ENCODE assay signal across 31 cellular contexts in the genomic region with DNA sequence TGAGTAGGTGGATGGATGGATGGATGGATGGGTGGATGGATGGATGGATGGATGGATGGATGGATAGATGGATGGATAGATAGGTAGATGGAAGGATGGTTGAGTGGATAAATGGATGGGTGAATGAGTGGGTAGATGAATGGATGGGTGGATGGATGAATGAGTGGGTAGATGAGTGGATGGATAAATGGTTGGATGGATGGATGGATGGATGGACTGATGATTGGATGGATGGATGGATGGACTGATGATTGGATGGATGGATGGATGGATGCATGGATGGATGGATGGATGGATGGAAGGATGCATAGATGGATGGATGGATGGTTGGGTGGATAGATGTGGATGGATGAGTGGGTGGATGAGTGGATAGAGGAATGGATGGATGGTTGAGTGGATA. TPM values are rescaled to one million over a fixed set of nuclear protein-coding genes. Genes with fewer than 3 reads are reported as not detected.
"Had no signal": no experiment of that assay in that cellular context is flagged by ENCODE, and none has a peak within 500 bp of the region (broad histone marks: within the 10 kb centered on the region; RNA-seq: fewer than 3 reads in every experiment).

No MANE protein-coding gene starts in this region.

- ATAC-seq: mucosa of descending colon; naive thymus-derived CD4-positive, alpha-beta T cell; natural killer cell treated with Interleukin-12 subunit alpha and Interleukin-12 subunit beta and Interleukin-15 and Interleukin-18, amount 100 ng/mL, for 72 hours; right lobe of liver; stimulated activated memory B cell treated with anti-CD40 and anti-IgM and Interleukin-4, amounts not matched to agents 10 μg/mL and 1 μg/mL and 100 μg/mL, for 72 hours; stimulated activated naive CD8-positive, alpha-beta T cell treated with anti-CD3 and anti-CD28 coated beads, Interleukin-15, amount 100 ng/mL, for 72 hours had no signal

- H3K36me3 ChIP-seq: left ventricle myocardium inferior, ovary, right atrium auricular region, right lobe of liver, tibial nerve, upper lobe of left lung, vagina had no signal

- H3K27ac ChIP-seq: left ventricle myocardium inferior, ovary, right atrium auricular region, right lobe of liver, upper lobe of left lung, vagina had no signal

- H3K9me3 ChIP-seq: ovary, right lobe of liver had no signal

- DNase-seq: islet precursor cell; left ventricle myocardium inferior; midbrain; mucosa of descending colon; naive thymus-derived CD4-positive, alpha-beta T cell; ovary; right lobe of liver; stimulated activated CD4-positive, alpha-beta T cell treated with anti-CD3 and anti-CD28 coated beads, Interleukin-1b, Interleukin-23, amount 100 ng/mL, for 48 hours; stimulated activated CD4-positive, alpha-beta T cell treated with anti-CD3 and anti-CD28 coated beads, Interleukin-2, amount 100 ng/mL, for 48 hours; stimulated activated CD4-positive, alpha-beta T cell treated with anti-CD3 and anti-CD28 coated beads, Interleukin-4, amount 100 ng/mL, for 4 hours; stimulated activated CD8-positive, alpha-beta memory T cell treated with anti-CD3 and anti-CD28 coated beads, Interleukin-4, amount 100 ng/mL, for 48 hours; stimulated activated naive CD4-positive, alpha-beta T cell treated with Interleukin-2 at 50 U/mL for 16 hours; stimulated activated naive CD8-positive, alpha-beta T cell treated with anti-CD3 and anti-CD28 coated beads, Interleukin-15, amount 100 ng/mL, for 72 hours; substantia nigra; upper lobe of left lung had no signal

- H3K4me3 ChIP-seq: left ventricle myocardium inferior, lung, mucosa of descending colon, ovary, right atrium auricular region, right lobe of liver, smooth muscle cell, tibial nerve, upper lobe of left lung, vagina had no signal

- H3K27me3 ChIP-seq: ovary, right atrium auricular region, right lobe of liver, tibial nerve, upper lobe of left lung, vagina had no signal

RNA-seq across cellular contexts. Expression of gene SYT8, which starts 13.2 kb away (rescaled TPM):
- total RNA-seq: left ventricle myocardium inferior; mesenteric fat pad; naive thymus-derived CD4-positive, alpha-beta T cell; natural killer cell treated with Interleukin-12 subunit alpha and Interleukin-12 subunit beta and Interleukin-15 and Interleukin-18, amount 100 ng/mL, for 72 hours; omental fat pad; pulmonary artery endothelial cell; right atrium auricular region; skeletal muscle tissue; temporal lobe had no signal
- polyA plus RNA-seq: naive thymus-derived CD4-positive, alpha-beta T cell; neural cell; ovary had no signal

RNA-seq across cellular contexts. Expression of gene TNNI2, which starts 17.2 kb away (rescaled TPM):
- total RNA-seq: kidney epithelial cell, left ventricle myocardium inferior, pulmonary artery endothelial cell, renal cortical epithelial cell, right atrium auricular region, temporal lobe, tibial nerve, vagina had no signal
- polyA plus RNA-seq: neural cell had no signal

RNA-seq across cellular contexts. Expression of gene LSP1, which starts 31.3 kb away (rescaled TPM):
- total RNA-seq: kidney epithelial cell, progenitor cell of endocrine pancreas, pulmonary artery endothelial cell, renal cortical epithelial cell had no signal
- polyA plus RNA-seq: neural cell had no signal
